Comparison of ENCODE assay signal across 1 cellular context in the genomic region with DNA sequence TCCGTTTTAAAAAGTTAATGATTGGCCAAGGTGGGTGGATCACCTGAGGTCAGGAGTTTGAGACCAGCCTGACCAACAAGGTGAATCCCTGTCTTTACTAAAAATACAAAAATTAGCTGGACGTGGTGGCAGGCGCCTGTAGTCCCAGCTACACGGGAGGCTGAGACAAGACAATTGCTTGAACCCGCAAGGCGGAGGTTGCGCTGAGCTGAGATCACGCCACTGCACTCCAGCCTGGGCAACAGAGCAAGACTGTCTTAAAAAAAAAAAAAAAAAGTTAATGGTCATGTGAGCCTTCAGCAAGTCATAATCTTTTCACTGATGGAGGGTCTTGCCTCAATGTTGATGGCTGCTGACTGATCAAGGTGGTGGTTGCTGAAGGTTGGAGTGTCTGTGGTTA. TPM values are rescaled to one million over a fixed set of nuclear protein-coding genes. Genes with fewer than 3 reads are reported as not detected.
"Had no signal": no experiment of that assay in that cellular context is flagged by ENCODE, and none has a peak within 500 bp of the region (broad histone marks: within the 10 kb centered on the region; RNA-seq: fewer than 3 reads in every experiment).

No MANE protein-coding gene starts in this region.

RNA-seq across cellular contexts. Expression of a gene that starts 41.6 kb away (rescaled TPM):
- total RNA-seq: suprapubic skin had no signal
